In the genomic region with DNA sequence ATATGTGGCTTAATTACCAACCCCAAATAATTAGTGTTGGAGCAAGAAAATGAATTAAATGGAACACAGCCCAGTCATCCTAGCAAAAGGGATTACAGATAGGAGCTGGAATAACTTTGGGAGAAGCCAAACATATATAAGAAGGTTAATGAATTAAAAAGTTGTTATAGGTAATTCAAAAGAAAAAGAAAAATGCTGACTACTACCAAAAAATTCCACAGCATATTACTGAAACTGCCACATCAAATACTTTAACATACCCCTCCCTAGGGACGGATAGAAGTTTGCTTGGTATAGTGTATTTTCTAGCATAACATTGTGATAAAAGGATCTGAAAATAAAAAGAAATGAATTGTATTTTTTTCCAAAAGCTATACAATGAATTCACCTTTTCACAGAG, we compare ENCODE assay signal across 8 cellular contexts.
"Had no signal": no experiment of that assay in that cellular context is flagged by ENCODE, and none has a peak within 500 bp of the region (broad histone marks: within the 10 kb centered on the region; RNA-seq: fewer than 3 reads in every experiment).

No MANE protein-coding gene starts in this region.

- H3K9me3 ChIP-seq: HAP-1 had no signal

- ATAC-seq: GM23338, HCT116 had no signal

- H3K9me3 Mint-ChIP-seq: GM23338, HFFc6, IgD-negative memory B cell had no signal

- H3K4me2 ChIP-seq: GM23338 had no signal

- H3K27me3 Mint-ChIP-seq: IgD-negative memory B cell had no signal

- H3K36me3 ChIP-seq: HAP-1 had no signal

- DNase-seq: H7, HFFc6, KG1 had no signal

- H2AFZ ChIP-seq: GM23338 had no signal

- H3K4me3 ChIP-seq: GM23338, HAP-1 had no signal

- H3K4me3 Mint-ChIP-seq: GM23338, HFFc6, IgD-negative memory B cell had no signal

- H3K27ac Mint-ChIP-seq: GM23338, HFFc6, IgD-negative memory B cell had no signal

- H3K27ac ChIP-seq: HL-60 had no signal

- H3K4me1 Mint-ChIP-seq: GM23338, IgD-negative memory B cell had no signal
